ENCODE assay signal across 20 cellular contexts in genomic region chr6:1870267-1870666, GRCh38.
A peak's percentile ranks its signal among the peaks of the same experiment; 100 is the strongest.
DNase-seq lines count a peak whose midpoint lies in the region; ATAC-seq, FAIRE-seq and TF ChIP-seq lines count a peak whose summit lies in the region.
"Had no signal": no experiment of that assay in that cellular context is flagged by ENCODE, and none has a peak within 500 bp of the region (broad histone marks: within the 10 kb centered on the region; RNA-seq: fewer than 3 reads in every experiment).

No MANE protein-coding gene starts in this region.

- no peaks in the 10 kb centered on the region for H3K9me3 Mint-ChIP-seq in Caco-2 (ENCODE audit: unreplicated experiment)
- H3K9me3 Mint-ChIP-seq in stimulated activated memory B cell treated with anti-CD40 and anti-IgM and Interleukin-4, amounts not matched to agents 10 μg/mL and 1 μg/mL and 100 μg/mL, for 72 hours: no peaks in the 10 kb centered on the region
- H3K9me3 Mint-ChIP-seq in activated T-helper 2 cell treated with anti-CD3 and anti-CD28 coated beads, Interferon-gamma antibody, Interleukin-2, Interleukin-4, amounts not matched to agents 10 μg/mL and 5 μg/mL and 100 μg/mL, durations not matched to agents 14 hours and 24 hours and 36 hours: no peaks in the 10 kb centered on the region

- H3K18ac ChIP-seq in H1 (ENCODE audit: extremely low read depth, low read length): no peak overlapping the region

- ATAC-seq in stimulated activated memory B cell treated with anti-CD40 and anti-IgM and Interleukin-4, amounts not matched to agents 10 μg/mL and 1 μg/mL and 100 μg/mL, for 72 hours: no peak
- ATAC-seq in psoas muscle: no peak

- CTCF ChIA-PET in Caco-2 (lab: Charles Lee) (interaction anchor here (0.9 kb wide), 1 partner anchor 234 kb away, joined by 3 read pairs; no protein-coding TSS in a partner anchor), H1 (lab: Charles Lee; ENCODE audit: partially characterized antibody) (interaction anchor here (0.7 to 1.5 kb wide), 5 partner anchors 10 to 83 kb away, joined by 3 to 4 read pairs (median 3); no protein-coding TSS in a partner anchor)

- H3K79me1 ChIP-seq in H1 (ENCODE audit: low read depth, low read length): no peaks in the 10 kb centered on the region; the same call in 1 of the 2 replicates

- H3F3A ChIP-seq in OCI-LY1 (ENCODE audit: insufficient read depth, low read length): peaks cover 14% of the 10 kb centered on the region; the same call in 1 of the 2 replicates

- H3K9me3 ChIP-seq in Caco-2: no peaks in the 10 kb centered on the region
- no peaks in the 10 kb centered on the region for H3K9me3 ChIP-seq in OCI-LY1 (ENCODE audit: low read length)
- H3K9me3 ChIP-seq in H1 (ENCODE audit: insufficient read depth in 2 of 2, low read depth in 1 of 2, low read length in 1 of 2): no peaks in the 10 kb centered on the region
- H3K9me3 ChIP-seq in psoas muscle: no peaks in the 10 kb centered on the region
- H3K9me3 ChIP-seq: SJCRH30 had no signal

- TF ChIP-seq CTCF in Caco-2 (IDR thresholded peaks at IDR 0.05; ENCODE audit: insufficient read depth in 1 of 2, low read depth in 1 of 2, low read length in 1 of 2, severe bottlenecking in 1 of 2, unreplicated experiment in 1 of 2) (no peak), OCI-LY1 (IDR thresholded peaks at IDR 0.05; ENCODE audit: low read length) (no peak), H1 (IDR thresholded peaks at IDR 0.05; ENCODE audit: control extremely low read depth in 1 of 3, insufficient read depth in 1 of 3, low read depth in 1 of 3, low read length in 3 of 3) (no peak), psoas muscle (IDR thresholded peaks at IDR 0.05) (no peak)

- no peak overlapping the region for H3K4me3 Mint-ChIP-seq in Caco-2 (ENCODE audit: unreplicated experiment)
- H3K4me3 Mint-ChIP-seq in stimulated activated memory B cell treated with anti-CD40 and anti-IgM and Interleukin-4, amounts not matched to agents 10 μg/mL and 1 μg/mL and 100 μg/mL, for 72 hours: no peak overlapping the region
- H3K4me3 Mint-ChIP-seq in activated T-helper 2 cell treated with anti-CD3 and anti-CD28 coated beads, Interferon-gamma antibody, Interleukin-2, Interleukin-4, amounts not matched to agents 10 μg/mL and 5 μg/mL and 100 μg/mL, durations not matched to agents 14 hours and 24 hours and 36 hours (ENCODE audit: low read depth): no peak overlapping the region

- peak overlapping the region; percentile 39 for H3K27ac Mint-ChIP-seq in Caco-2 (ENCODE audit: unreplicated experiment)
- peak overlapping the region; percentile 92 for H3K27ac Mint-ChIP-seq in stimulated activated memory B cell treated with anti-CD40 and anti-IgM and Interleukin-4, amounts not matched to agents 10 μg/mL and 1 μg/mL and 100 μg/mL, for 72 hours
- no peak overlapping the region for H3K27ac Mint-ChIP-seq in activated T-helper 2 cell treated with anti-CD3 and anti-CD28 coated beads, Interferon-gamma antibody, Interleukin-2, Interleukin-4, amounts not matched to agents 10 μg/mL and 5 μg/mL and 100 μg/mL, durations not matched to agents 14 hours and 24 hours and 36 hours

- no peak for DNase-seq in Caco-2
- no peak for DNase-seq in H1 (ENCODE audit: low read depth in 1 of 2, low spot score in 2 of 2)
- no peak for DNase-seq in T1000 (lab: John Stamatoyannopoulos, UW)
- DNase-seq in NAMALWA (ENCODE audit: low spot score): no peak
- no peak for DNase-seq in activated T-helper 2 cell treated with anti-CD3 and anti-CD28 coated beads, Interferon-gamma antibody, Interleukin-2, Interleukin-4, amounts not matched to agents 10 μg/mL and 5 μg/mL and 100 μg/mL, durations not matched to agents 14 hours and 24 hours and 36 hours (ENCODE audit: low spot score)
- DNase-seq in psoas muscle: no peak
- DNase-seq: 8988T; GF-D8; GOT3; KBM-7; NCI-H1105 treated with DMSO at 0.1 percent for 48 hours; NCI-H1694 treated with DMSO at 0.1 percent for 48 hours; NCI-H2107; NCI-H510A; NCI-H748 treated with DMSO at 0.1 percent for 48 hours; NK-92 treated with Interleukin-12 subunit alpha and Interleukin-12 subunit beta, amount 100 ng/mL, for 24 hours; PC-9; SJCRH30 had no signal

- POLR2A ChIA-PET in Caco-2 (lab: Charles Lee) (no interaction called here), H1 (lab: Charles Lee; ENCODE audit: partially characterized antibody) (no interaction called here)

- H4K20me1 ChIP-seq in OCI-LY1 (ENCODE audit: insufficient read depth, low read length) (no peaks in the 10 kb centered on the region), H1 (replicated peaks in 1 of 2; ENCODE audit: control insufficient read depth in 1 of 2, insufficient read depth in 2 of 2, low read length in 2 of 2) (no peaks in the 10 kb centered on the region)

- H3K36me3 Mint-ChIP-seq in Caco-2 (ENCODE audit: insufficient read depth, unreplicated experiment): no peaks in the 10 kb centered on the region
- no peaks in the 10 kb centered on the region for H3K36me3 Mint-ChIP-seq in stimulated activated memory B cell treated with anti-CD40 and anti-IgM and Interleukin-4, amounts not matched to agents 10 μg/mL and 1 μg/mL and 100 μg/mL, for 72 hours
- no peaks in the 10 kb centered on the region for H3K36me3 Mint-ChIP-seq in activated T-helper 2 cell treated with anti-CD3 and anti-CD28 coated beads, Interferon-gamma antibody, Interleukin-2, Interleukin-4, amounts not matched to agents 10 μg/mL and 5 μg/mL and 100 μg/mL, durations not matched to agents 14 hours and 24 hours and 36 hours (ENCODE audit: low read depth)

- H3K79me2 ChIP-seq in OCI-LY1 (ENCODE audit: insufficient read depth, low read length) (no peaks in the 10 kb centered on the region), H1 (ENCODE audit: control insufficient read depth in 1 of 2, insufficient read depth in 2 of 2, low read length in 2 of 2) (no peaks in the 10 kb centered on the region)

- no peak overlapping the region for H2BK120ac ChIP-seq in H1 (replicated peaks; ENCODE audit: low read depth, low read length)

- TF ChIP-seq POLR2A in H1 (IDR thresholded peaks at IDR 0.05; ENCODE audit: control extremely low read depth in 1 of 2, low read depth in 2 of 2, low read length in 2 of 2): no peak

- H3K23me2 ChIP-seq in H1 (ENCODE audit: low read depth, low read length): no peaks in the 10 kb centered on the region; the same call in 1 of the 2 replicates

- H4K91ac ChIP-seq in H1 (replicated peaks; ENCODE audit: insufficient read length, low read length): no peak overlapping the region

- H3K23ac ChIP-seq in H1 (ENCODE audit: insufficient read length): no peak overlapping the region

- H4K5ac ChIP-seq in H1 (ENCODE audit: insufficient read length, low read depth, low read length): no peak overlapping the region

- WGBS in H1 (ENCODE audit: extremely low coverage in 1 of 2, insufficient coverage in 1 of 2, insufficient read length in 1 of 2, insufficient replicate concordance in 2 of 2, low coverage in 1 of 2, low lambda C conversion rate in 2 of 2, missing lambda C conversion rate in 1 of 2), 2 experiments: 86% methylated on average over 6 of the region's 6 CpGs; no CpG with 5 or more reads in 1 of the 2 experiments
- 90 to 93% (median 92%) methylated on average over 6 of the region's 6 CpGs for WGBS in psoas muscle, 3 donors

- peaks cover 15% of the 10 kb centered on the region for H3K4me1 Mint-ChIP-seq in Caco-2 (ENCODE audit: low read depth, unreplicated experiment)
- peaks cover 18% of the 10 kb centered on the region for H3K4me1 Mint-ChIP-seq in stimulated activated memory B cell treated with anti-CD40 and anti-IgM and Interleukin-4, amounts not matched to agents 10 μg/mL and 1 μg/mL and 100 μg/mL, for 72 hours
- no peaks in the 10 kb centered on the region for H3K4me1 Mint-ChIP-seq in activated T-helper 2 cell treated with anti-CD3 and anti-CD28 coated beads, Interferon-gamma antibody, Interleukin-2, Interleukin-4, amounts not matched to agents 10 μg/mL and 5 μg/mL and 100 μg/mL, durations not matched to agents 14 hours and 24 hours and 36 hours (ENCODE audit: low read depth)

- H3K4me3 ChIP-seq in Caco-2 (ENCODE audit: low read depth, low read length) (no peak overlapping the region), OCI-LY1 (ENCODE audit: low read depth, low read length, poor library complexity, severe bottlenecking) (peak overlapping the region; percentile 52), H1 (ENCODE audit: extremely low read depth in 1 of 4, insufficient read depth in 2 of 4, low read depth in 3 of 4, low read length in 4 of 4) (no peak overlapping the region), psoas muscle (no peak overlapping the region)
- H3K4me3 ChIP-seq: PC-9, SJCRH30 had no signal

- no TSS peak for BruUV-seq in Caco-2 (replicated peaks; lab: Mats Ljungman, UMichigan)

- no peak overlapping the region for H2AFZ ChIP-seq in OCI-LY1 (ENCODE audit: low read length)
- H2AFZ ChIP-seq in H1 (ENCODE audit: low read length): no peak overlapping the region
- H2AFZ ChIP-seq: PC-9 had no signal

- H2BK12ac ChIP-seq in H1 (ENCODE audit: low read depth, low read length): peak overlapping the region; percentile 35; the same call in 1 of the 2 replicates

- H3K27me3 Mint-ChIP-seq in Caco-2 (ENCODE audit: insufficient read depth, unreplicated experiment): no peaks in the 10 kb centered on the region
- no peaks in the 10 kb centered on the region for H3K27me3 Mint-ChIP-seq in stimulated activated memory B cell treated with anti-CD40 and anti-IgM and Interleukin-4, amounts not matched to agents 10 μg/mL and 1 μg/mL and 100 μg/mL, for 72 hours
- H3K27me3 Mint-ChIP-seq in activated T-helper 2 cell treated with anti-CD3 and anti-CD28 coated beads, Interferon-gamma antibody, Interleukin-2, Interleukin-4, amounts not matched to agents 10 μg/mL and 5 μg/mL and 100 μg/mL, durations not matched to agents 14 hours and 24 hours and 36 hours (ENCODE audit: low read depth): no peaks in the 10 kb centered on the region

- H2AK5ac ChIP-seq in H1 (ENCODE audit: low read depth, low read length): 0 out of 2 replicates have a peak overlapping the region, but pooled peaks have one; percentile 25

- TF ChIP-seq RAD21 in H1 (IDR thresholded peaks at IDR 0.05 in 1 of 2, conservative IDR thresholded peaks at IDR 0.05 in 1 of 2; ENCODE audit: low read depth in 2 of 2, low read length in 2 of 2): no peak

- H3K9me2 ChIP-seq in OCI-LY1 (ENCODE audit: low read depth, low read length): no peaks in the 10 kb centered on the region

- H3K4ac ChIP-seq in H1 (replicated peaks; ENCODE audit: insufficient read length, low read depth, low read length): no peak overlapping the region

- peak overlapping the region; percentile 85 for H2BK5ac ChIP-seq in H1 (ENCODE audit: low read depth, low read length)

- H3K27ac ChIP-seq in OCI-LY1 (ENCODE audit: low read depth, low read length, poor library complexity, severe bottlenecking) (peak overlapping the region; percentile 99), H1 (ENCODE audit: low read depth, low read length) (no peak overlapping the region), psoas muscle (no peak overlapping the region)
- H3K27ac ChIP-seq: PC-9, SJCRH30 had no signal

- peak overlapping the region; percentile 32; the same call in 1 of the 2 replicates for H2BK15ac ChIP-seq in H1 (ENCODE audit: low read length)

- H4K8ac ChIP-seq in H1 (ENCODE audit: extremely low read depth, insufficient read depth, low read length): no peak overlapping the region

- peaks cover 15% of the 10 kb centered on the region; the same call in 1 of the 2 replicates for H3K4me1 ChIP-seq in Caco-2
- peaks cover 92% of the 10 kb centered on the region for H3K4me1 ChIP-seq in OCI-LY1 (ENCODE audit: insufficient read depth, low read length, severe bottlenecking)
- peaks cover 4 to 17% (median 15%) of the 10 kb centered on the region in 4 experiments; a peak in 6 of 7 replicates for H3K4me1 ChIP-seq in H1 (replicated peaks in 1 of 4; ENCODE audit: control insufficient read depth in 3 of 4, insufficient read depth in 4 of 4, low read length in 3 of 4)
- peaks cover 13% of the 10 kb centered on the region for H3K4me1 ChIP-seq in psoas muscle

- H3K36me3 ChIP-seq in Caco-2 (ENCODE audit: control insufficient read depth, insufficient read depth, low read length) (no peaks in the 10 kb centered on the region), OCI-LY1 (ENCODE audit: insufficient read depth, low read length) (no peaks in the 10 kb centered on the region), H1 (ENCODE audit: control insufficient read depth in 2 of 4, insufficient read depth in 4 of 4, low read length in 3 of 4) (no peaks in the 10 kb centered on the region), psoas muscle (ENCODE audit: insufficient read depth in 1 of 2, low read depth in 1 of 2) (no peaks in the 10 kb centered on the region)
- H3K36me3 ChIP-seq: SJCRH30 had no signal

- peak overlapping the region; percentile 76 for H3K4me2 ChIP-seq in OCI-LY1 (ENCODE audit: low read length)
- peak overlapping the region in 1 of 2 experiments; percentile 7; a peak in 1 of 4 replicates for H3K4me2 ChIP-seq in H1 (ENCODE audit: insufficient read depth in 1 of 2, low read depth in 2 of 2, low read length in 2 of 2)
- H3K4me2 ChIP-seq: PC-9 had no signal

- no peak overlapping the region for H2BK20ac ChIP-seq in H1 (ENCODE audit: low read length)

- no peak overlapping the region for H3K14ac ChIP-seq in H1 (ENCODE audit: insufficient read length)

- H3K9ac ChIP-seq in OCI-LY1 (ENCODE audit: low read length) (peak overlapping the region; percentile 93), H1 (replicated peaks in 1 of 4; ENCODE audit: extremely low read depth in 1 of 4, low read depth in 3 of 4, low read length in 3 of 4) (no peak overlapping the region)

- intact Hi-C loops in Caco-2 (cut with micrococcal nuclease; ENCODE audit: unreplicated experiment): no loop called here
- intact Hi-C loops in activated T-helper 2 cell treated with anti-CD3 and anti-CD28 coated beads, Interferon-gamma antibody, Interleukin-2, Interleukin-4, amounts not matched to agents 10 μg/mL and 5 μg/mL and 100 μg/mL, durations not matched to agents 14 hours and 24 hours and 36 hours (cut with micrococcal nuclease): no loop called here
- intact Hi-C loops in psoas muscle (cut with DNase I): no loop called here

- no peak for TF ChIP-seq EP300 in H1 (IDR thresholded peaks at IDR 0.05; ENCODE audit: borderline replicate concordance in 1 of 2, low read depth in 2 of 2, low read length in 2 of 2)

- no peak overlapping the region for H3K56ac ChIP-seq in H1 (replicated peaks; ENCODE audit: insufficient read length, low read depth, low read length)

- H3K27me3 ChIP-seq in Caco-2 (replicated peaks; ENCODE audit: control insufficient read depth, insufficient read depth, low read length): no peaks in the 10 kb centered on the region
- H3K27me3 ChIP-seq in OCI-LY1 (ENCODE audit: insufficient read depth, low read length): no peaks in the 10 kb centered on the region
- H3K27me3 ChIP-seq in H1 (replicated peaks in 1 of 4; ENCODE audit: control insufficient read depth in 3 of 4, extremely low read depth in 1 of 4, insufficient read depth in 3 of 4, low read length in 3 of 4): no peaks in the 10 kb centered on the region
- H3K27me3 ChIP-seq in psoas muscle (ENCODE audit: insufficient read depth in 3 of 3, low read length in 2 of 3): peaks cover 0 to 3% (median 0%) of the 10 kb centered on the region in 3 donors
- H3K27me3 ChIP-seq: SJCRH30 had no signal

- FAIRE-seq in H1 (lab: Jason Lieb, UNC): no peak
